In genomic region chr18:9708057-9708881, GRCh38 we compare ENCODE assay signal across 8 cellular contexts. TPM values are rescaled to one million over a fixed set of nuclear protein-coding genes. Genes with fewer than 3 reads are reported as not detected.
A peak's percentile ranks its signal among the peaks of the same experiment; 100 is the strongest.
DNase-seq lines count a peak whose midpoint lies in the region; ATAC-seq and TF ChIP-seq lines count a peak whose summit lies in the region.

Gene RAB31, plus strand, starts transcription at chr18:9708301. Its CDS starts 105 bp downstream, at chr18:9708406.

- POLR2A ChIA-PET in naive thymus-derived CD8-positive, alpha-beta T cell (lab: Charles Lee) = no interaction called here

- peak within 1 kb of the TSS; percentile 80 for H3K4me3 Mint-ChIP-seq in activated T-helper 1 cell treated with anti-CD3 and anti-CD28 coated beads, Interleukin-12 subunit alpha, Interleukin-12 subunit beta, Interleukin-2, Interleukin-4 antibody, amounts not matched to agents 30 ng/mL and 10 ng/mL and 1 ng/mL, durations not matched to agents 14 hours and 24 hours and 36 hours
- peak within 1 kb of the TSS; percentile 64 to 86 (median 72) for H3K4me3 Mint-ChIP-seq in naive thymus-derived CD8-positive, alpha-beta T cell

- peak in 11 of 14 donors; percentile 16 to 87 (median 68) for DNase-seq in C1 segment of cervical spinal cord (lab: John Stamatoyannopoulos, UW)
- DNase-seq in activated T-helper 1 cell treated with anti-CD3 and anti-CD28 coated beads, Interleukin-12 subunit alpha, Interleukin-12 subunit beta, Interleukin-2, Interleukin-4 antibody, amounts not matched to agents 30 ng/mL and 10 ng/mL and 1 ng/mL, durations not matched to agents 14 hours and 24 hours and 36 hours (ENCODE audit: low spot score) = no peak
- no peak for DNase-seq in foreskin keratinocyte
- DNase-seq in naive thymus-derived CD8-positive, alpha-beta T cell = no peak
- DNase-seq in stimulated activated naive CD4-positive, alpha-beta T cell treated with Interleukin-2 at 50 U/mL for 16 hours (lab: John Stamatoyannopoulos, UW) = no peak

- H3K27ac ChIP-seq in foreskin keratinocyte = peak within 1 kb of the TSS; percentile 88

- peak; percentile 46 for TF ChIP-seq POLR2A in GM18526 (IDR thresholded peaks at IDR 0.05; ENCODE audit: extremely low read depth, insufficient read length)

- H3K27ac Mint-ChIP-seq in activated T-helper 1 cell treated with anti-CD3 and anti-CD28 coated beads, Interleukin-12 subunit alpha, Interleukin-12 subunit beta, Interleukin-2, Interleukin-4 antibody, amounts not matched to agents 30 ng/mL and 10 ng/mL and 1 ng/mL, durations not matched to agents 14 hours and 24 hours and 36 hours = no peak within 1 kb of the TSS
- H3K27ac Mint-ChIP-seq in naive thymus-derived CD8-positive, alpha-beta T cell = peak within 1 kb of the TSS in 1 of 10 donors; percentile 36

- no peaks in the 10 kb centered on the region for H3K27me3 ChIP-seq in foreskin keratinocyte

- peaks cover 39% of the 10 kb centered on the region for H3K4me1 Mint-ChIP-seq in activated T-helper 1 cell treated with anti-CD3 and anti-CD28 coated beads, Interleukin-12 subunit alpha, Interleukin-12 subunit beta, Interleukin-2, Interleukin-4 antibody, amounts not matched to agents 30 ng/mL and 10 ng/mL and 1 ng/mL, durations not matched to agents 14 hours and 24 hours and 36 hours (ENCODE audit: low read depth)
- H3K4me1 Mint-ChIP-seq in naive thymus-derived CD8-positive, alpha-beta T cell = peaks cover 2 to 42% (median 22%) of the 10 kb centered on the region in 4 donors

- intact Hi-C loops in activated T-helper 1 cell treated with anti-CD3 and anti-CD28 coated beads, Interleukin-12 subunit alpha, Interleukin-12 subunit beta, Interleukin-2, Interleukin-4 antibody, amounts not matched to agents 30 ng/mL and 10 ng/mL and 1 ng/mL, durations not matched to agents 14 hours and 24 hours and 36 hours (cut with micrococcal nuclease) = loop anchor here (2.0 kb wide), 1 partner anchor 95 kb away; no protein-coding TSS in a partner anchor

- H3K4me1 ChIP-seq in foreskin keratinocyte = peaks cover 25% of the 10 kb centered on the region

- TF ChIP-seq CTCF in foreskin keratinocyte (conservative IDR thresholded peaks at IDR 0.05) = peak; percentile 16

- no peaks in the 10 kb centered on the region for H3K9me3 Mint-ChIP-seq in activated T-helper 1 cell treated with anti-CD3 and anti-CD28 coated beads, Interleukin-12 subunit alpha, Interleukin-12 subunit beta, Interleukin-2, Interleukin-4 antibody, amounts not matched to agents 30 ng/mL and 10 ng/mL and 1 ng/mL, durations not matched to agents 14 hours and 24 hours and 36 hours
- peaks cover 0 to 2% (median 0%) of the 10 kb centered on the region in 9 donors for H3K9me3 Mint-ChIP-seq in naive thymus-derived CD8-positive, alpha-beta T cell

- H3K27me3 Mint-ChIP-seq in activated T-helper 1 cell treated with anti-CD3 and anti-CD28 coated beads, Interleukin-12 subunit alpha, Interleukin-12 subunit beta, Interleukin-2, Interleukin-4 antibody, amounts not matched to agents 30 ng/mL and 10 ng/mL and 1 ng/mL, durations not matched to agents 14 hours and 24 hours and 36 hours (ENCODE audit: insufficient read depth) = peaks cover 81% of the 10 kb centered on the region
- peaks cover 38 to 92% (median 67%) of the 10 kb centered on the region in 5 donors for H3K27me3 Mint-ChIP-seq in naive thymus-derived CD8-positive, alpha-beta T cell

- peak; percentile 32 for ATAC-seq in HG03565 (IDR thresholded peaks at IDR 0.05; ENCODE audit: unreplicated experiment)
- peak; percentile 72 for ATAC-seq in foreskin keratinocyte
- peak; percentile 33 to 56 for ATAC-seq in naive thymus-derived CD8-positive, alpha-beta T cell
- no peak for ATAC-seq in GM18520 (IDR thresholded peaks at IDR 0.05; ENCODE audit: unreplicated experiment)

- no peaks in the 10 kb centered on the region for H3K36me3 Mint-ChIP-seq in activated T-helper 1 cell treated with anti-CD3 and anti-CD28 coated beads, Interleukin-12 subunit alpha, Interleukin-12 subunit beta, Interleukin-2, Interleukin-4 antibody, amounts not matched to agents 30 ng/mL and 10 ng/mL and 1 ng/mL, durations not matched to agents 14 hours and 24 hours and 36 hours (ENCODE audit: low read depth)
- H3K36me3 Mint-ChIP-seq in naive thymus-derived CD8-positive, alpha-beta T cell = peaks cover 0 to 2% (median 0%) of the 10 kb centered on the region in 3 donors

RNA-seq across cellular contexts. Expression of gene RAB31, which starts in this region (rescaled TPM):
- 0.13 and 0.78 TPM in 2 replicates for total RNA-seq in activated T-helper 1 cell treated with anti-CD3 and anti-CD28 coated beads, Interleukin-12 subunit alpha, Interleukin-12 subunit beta, Interleukin-2, Interleukin-4 antibody, amounts not matched to agents 30 ng/mL and 10 ng/mL and 1 ng/mL, durations not matched to agents 14 hours and 24 hours and 36 hours
- total RNA-seq in foreskin keratinocyte = 35.2 and 51.7 TPM in 2 replicates
- 19.1 and 23.9 TPM in 2 replicates for polyA plus RNA-seq in foreskin keratinocyte
- total RNA-seq in naive thymus-derived CD8-positive, alpha-beta T cell = 1 to 10 TPM; 1.2 to 2.2 TPM
- 1 to 10 TPM in 2 of 3 donors, under 1 TPM in 1; 0.74 to 1.4 (median 1.3) TPM for polyA plus RNA-seq in naive thymus-derived CD8-positive, alpha-beta T cell

Comparison
In these comparisons a context has a peak if more than half of its experiments do, and no peak if none do; other contexts are left out.
1. RNA of gene RAB31 (total RNA-seq): 35.2 to 51.7 TPM in foreskin keratinocyte; 1.2 to 2.2 TPM in naive thymus-derived CD8-positive, alpha-beta T cell and 0.13 to 0.78 TPM in activated T-helper 1 cell treated with anti-CD3 and anti-CD28 coated beads, Interleukin-12 subunit alpha, Interleukin-12 subunit beta, Interleukin-2, Interleukin-4 antibody, amounts not matched to agents 30 ng/mL and 10 ng/mL and 1 ng/mL, durations not matched to agents 14 hours and 24 hours and 36 hours; every median in the first group is over 10 times any median in the second.
2. DNase-seq: peak in C1 segment of cervical spinal cord (11 of 14); none in activated T-helper 1 cell treated with anti-CD3 and anti-CD28 coated beads, Interleukin-12 subunit alpha, Interleukin-12 subunit beta, Interleukin-2, Interleukin-4 antibody, amounts not matched to agents 30 ng/mL and 10 ng/mL and 1 ng/mL, durations not matched to agents 14 hours and 24 hours and 36 hours (single experiment), foreskin keratinocyte (0 of 2), naive thymus-derived CD8-positive, alpha-beta T cell (0 of 10) and stimulated activated naive CD4-positive, alpha-beta T cell treated with Interleukin-2 at 50 U/mL for 16 hours (single experiment).